22 cellular contexts compared by ENCODE assay signal in the genomic region with DNA sequence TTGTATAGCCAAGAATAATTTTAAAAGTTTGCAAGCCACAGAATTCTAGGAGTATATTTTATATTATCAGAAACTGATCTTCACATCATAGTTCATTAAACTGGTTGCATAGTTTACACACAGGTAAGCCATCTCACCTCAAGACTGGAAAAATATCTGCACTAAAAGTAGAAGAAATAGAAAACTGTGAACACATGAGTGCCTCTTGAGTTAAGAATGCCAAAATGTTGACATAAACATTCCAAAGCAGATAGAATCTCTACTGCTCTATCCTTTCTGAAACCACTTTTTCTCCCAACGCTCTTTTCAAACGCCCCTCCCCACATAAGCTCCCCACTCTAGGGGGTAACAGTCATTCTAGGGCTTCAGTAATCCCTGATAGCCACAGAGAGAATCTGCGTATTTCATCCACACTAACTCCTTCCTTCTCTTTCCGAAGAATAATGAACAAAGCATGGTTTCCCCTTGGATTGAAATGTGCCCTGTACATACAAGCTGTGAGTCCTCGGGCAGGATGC.
"Had no signal": no experiment of that assay in that cellular context is flagged by ENCODE, and none has a peak within 500 bp of the region (broad histone marks: within the 10 kb centered on the region; RNA-seq: fewer than 3 reads in every experiment).

No MANE protein-coding gene starts in this region.

- DNase-seq: activated CD4-positive, alpha-beta memory T cell treated with anti-CD3 and anti-CD28 coated beads, Interleukin-2, amount 10 ng/mL, durations not matched to agents 7 days and 5 days; activated CD4-positive, alpha-beta T cell treated with anti-CD3 and anti-CD28 coated beads, Interleukin-2, amount 50 U/mL, for 1 hour; activated gamma-delta T cell; activated naive CD4-positive, alpha-beta T cell treated with anti-CD3 and anti-CD28 coated beads for 36 hours; activated T-cell treated with anti-CD3 and anti-CD28 coated beads for 4 hours; activated T-cell treated with anti-CD3 and anti-CD28 coated beads, Interleukin-2, amount 50 U/mL, for 48 hours; anterior cingulate cortex; NCI-H1092 treated with DMSO at 0.1 percent for 48 hours; NCI-H1417 treated with DMSO at 0.1 percent for 48 hours; NCI-H1694; NCI-H2029; NCI-H2107; NCI-H2171 treated with DMSO at 0.1 percent for 48 hours; NCI-H226; NCI-H526; NK-92 treated with Interleukin-12 subunit alpha and Interleukin-12 subunit beta, amount 100 ng/mL, for 24 hours; PC-3; SHP77 treated with DMSO at 0.1 percent for 48 hours; T-helper 17 cell; T-helper 9 cell had no signal

- ATAC-seq: activated T-helper 17 cell treated with anti-CD3 and anti-CD28 coated beads, Interleukin-2, amount 50 U/mL, for 72 hours; PC-3; T-helper 17 cell; WTC11 had no signal
